Comparison of ENCODE assay signal across 9 cellular contexts in the genomic region with DNA sequence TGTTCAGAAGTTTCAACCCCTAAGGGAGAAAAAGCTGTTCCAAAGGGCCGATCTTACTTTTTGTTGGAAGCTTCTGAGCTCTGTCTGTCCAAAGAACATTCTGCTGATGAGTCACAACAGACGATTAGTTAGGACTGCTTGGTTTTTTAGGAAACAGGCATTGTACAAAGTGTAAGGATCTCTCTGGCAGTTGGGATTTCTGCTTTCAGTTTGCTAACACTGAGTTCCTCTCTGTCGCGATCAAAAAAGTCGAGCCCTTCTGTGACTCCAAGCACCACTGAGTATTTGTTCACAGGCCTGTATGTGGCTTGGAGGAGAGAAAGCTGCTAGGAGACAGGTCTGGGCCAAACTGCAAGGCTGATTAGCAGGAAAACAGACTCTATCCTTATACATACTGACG.
A peak's percentile ranks its signal among the peaks of the same experiment; 100 is the strongest.
DNase-seq lines count a peak whose midpoint lies in the region; ATAC-seq and TF ChIP-seq lines count a peak whose summit lies in the region.
"Had no signal": no experiment of that assay in that cellular context is flagged by ENCODE, and none has a peak within 500 bp of the region (broad histone marks: within the 10 kb centered on the region; RNA-seq: fewer than 3 reads in every experiment).

No MANE protein-coding gene starts in this region.

- H3K27ac Mint-ChIP-seq in GM23338: no peak overlapping the region

- H3K9me2 ChIP-seq in GM23338 (ENCODE audit: insufficient read depth): no peaks in the 10 kb centered on the region

- ATAC-seq in GM23338 (peak; percentile 32; the same call in 2 of the 3 replicates), right cardiac atrium (peak; percentile 76 to 85), HG03175 (IDR thresholded peaks at IDR 0.05; ENCODE audit: unreplicated experiment) (no peak), GM21447 (IDR thresholded peaks at IDR 0.05; ENCODE audit: unreplicated experiment) (no peak)

- intact Hi-C loops in right cardiac atrium (cut with DNase I): no loop called here

- no peaks in the 10 kb centered on the region; the same call in 1 of the 3 replicates for H3K4me1 Mint-ChIP-seq in GM23338

- 25% methylated on average over 6 of the region's 6 CpGs for WGBS in right cardiac atrium

- no peaks in the 10 kb centered on the region for H4K20me1 ChIP-seq in GM23338 (replicated peaks; ENCODE audit: insufficient read depth)

- no peaks in the 10 kb centered on the region for H3K36me3 ChIP-seq in GM23338 (ENCODE audit: insufficient read depth)

- H3F3A ChIP-seq in GM23338 (replicated peaks; ENCODE audit: low read depth): no peaks in the 10 kb centered on the region

- DNase-seq in GM23338 (ENCODE audit: low spot score): no peak
- peak; percentile 73 for DNase-seq in astrocyte of the hippocampus (ENCODE audit: low read depth, low spot score)
- no peak for DNase-seq in right cardiac atrium
- peak; percentile 79 for DNase-seq in skeletal muscle cell (ENCODE audit: low read depth)
- DNase-seq in cortex of kidney (lab: John Stamatoyannopoulos, UW): no peak
- no peak for DNase-seq in NCI-H510A treated with DMSO at 0.1 percent for 48 hours (lab: John Stamatoyannopoulos, UW)
- DNase-seq: glutamatergic neuron had no signal

- H3K27me3 ChIP-seq in GM23338 (ENCODE audit: insufficient read depth): no peaks in the 10 kb centered on the region
- no peaks in the 10 kb centered on the region for H3K27me3 ChIP-seq in right cardiac atrium (ENCODE audit: control insufficient read depth, insufficient read depth)

- no peak overlapping the region for H3K4me3 Mint-ChIP-seq in GM23338

- H3K4me3 ChIP-seq in GM23338: no peak overlapping the region
- peak overlapping the region; percentile 45 for H3K4me3 ChIP-seq in right cardiac atrium (ENCODE audit: low read length)
- H3K4me3 ChIP-seq in skeletal muscle cell (ENCODE audit: low read depth, low read length): peak overlapping the region; percentile 32

- H3K36me3 Mint-ChIP-seq in GM23338 (ENCODE audit: low read depth): no peaks in the 10 kb centered on the region

- H3K9me3 ChIP-seq in right cardiac atrium (ENCODE audit: control insufficient read depth, low read length): no peaks in the 10 kb centered on the region

- no peak for TF ChIP-seq CTCF in GM23338 (conservative IDR thresholded peaks at IDR 0.05; ENCODE audit: low read depth in 2 of 2)

- peak overlapping the region; percentile 89; the same call in 1 of the 2 replicates for H2AFZ ChIP-seq in GM23338

- H3K27ac ChIP-seq in GM23338 (ENCODE audit: low read depth) (no peak overlapping the region; the same call in 1 of the 2 replicates), right cardiac atrium (ENCODE audit: low read length) (peak overlapping the region; percentile 68)

- no peaks in the 10 kb centered on the region for H3K9me3 Mint-ChIP-seq in GM23338

- H3K4me2 ChIP-seq in GM23338: no peak overlapping the region

- H3K27me3 Mint-ChIP-seq in GM23338 (ENCODE audit: insufficient read depth, low read depth, poor library complexity): no peaks in the 10 kb centered on the region

- H3K79me2 ChIP-seq in GM23338 (replicated peaks; ENCODE audit: insufficient read depth): no peaks in the 10 kb centered on the region

- H3K4me1 ChIP-seq in GM23338 (ENCODE audit: insufficient read depth) (peaks cover 5% of the 10 kb centered on the region; the same call in 1 of the 2 replicates), right cardiac atrium (ENCODE audit: control insufficient read depth, insufficient read depth, low read length) (peaks cover 3% of the 10 kb centered on the region)

TF ChIP-seq in GM23338, 12 proteins besides CTCF, POLR2A, EP300 and RAD21:
- no peak for TF ChIP-seq ZNF331 (CRISPR knock-in tag; IDR thresholded peaks at IDR 0.05; ENCODE audit: low read depth)
- TF ChIP-seq STAT1 (IDR thresholded peaks at IDR 0.05; ENCODE audit: unreplicated experiment): no peak
- TF ChIP-seq POLR2AphosphoS5 (IDR thresholded peaks at IDR 0.05; ENCODE audit: low read depth): no peak
- no peak for TF ChIP-seq ZNF114 (CRISPR knock-in tag; IDR thresholded peaks at IDR 0.05)
- TF ChIP-seq, protein P1, sequence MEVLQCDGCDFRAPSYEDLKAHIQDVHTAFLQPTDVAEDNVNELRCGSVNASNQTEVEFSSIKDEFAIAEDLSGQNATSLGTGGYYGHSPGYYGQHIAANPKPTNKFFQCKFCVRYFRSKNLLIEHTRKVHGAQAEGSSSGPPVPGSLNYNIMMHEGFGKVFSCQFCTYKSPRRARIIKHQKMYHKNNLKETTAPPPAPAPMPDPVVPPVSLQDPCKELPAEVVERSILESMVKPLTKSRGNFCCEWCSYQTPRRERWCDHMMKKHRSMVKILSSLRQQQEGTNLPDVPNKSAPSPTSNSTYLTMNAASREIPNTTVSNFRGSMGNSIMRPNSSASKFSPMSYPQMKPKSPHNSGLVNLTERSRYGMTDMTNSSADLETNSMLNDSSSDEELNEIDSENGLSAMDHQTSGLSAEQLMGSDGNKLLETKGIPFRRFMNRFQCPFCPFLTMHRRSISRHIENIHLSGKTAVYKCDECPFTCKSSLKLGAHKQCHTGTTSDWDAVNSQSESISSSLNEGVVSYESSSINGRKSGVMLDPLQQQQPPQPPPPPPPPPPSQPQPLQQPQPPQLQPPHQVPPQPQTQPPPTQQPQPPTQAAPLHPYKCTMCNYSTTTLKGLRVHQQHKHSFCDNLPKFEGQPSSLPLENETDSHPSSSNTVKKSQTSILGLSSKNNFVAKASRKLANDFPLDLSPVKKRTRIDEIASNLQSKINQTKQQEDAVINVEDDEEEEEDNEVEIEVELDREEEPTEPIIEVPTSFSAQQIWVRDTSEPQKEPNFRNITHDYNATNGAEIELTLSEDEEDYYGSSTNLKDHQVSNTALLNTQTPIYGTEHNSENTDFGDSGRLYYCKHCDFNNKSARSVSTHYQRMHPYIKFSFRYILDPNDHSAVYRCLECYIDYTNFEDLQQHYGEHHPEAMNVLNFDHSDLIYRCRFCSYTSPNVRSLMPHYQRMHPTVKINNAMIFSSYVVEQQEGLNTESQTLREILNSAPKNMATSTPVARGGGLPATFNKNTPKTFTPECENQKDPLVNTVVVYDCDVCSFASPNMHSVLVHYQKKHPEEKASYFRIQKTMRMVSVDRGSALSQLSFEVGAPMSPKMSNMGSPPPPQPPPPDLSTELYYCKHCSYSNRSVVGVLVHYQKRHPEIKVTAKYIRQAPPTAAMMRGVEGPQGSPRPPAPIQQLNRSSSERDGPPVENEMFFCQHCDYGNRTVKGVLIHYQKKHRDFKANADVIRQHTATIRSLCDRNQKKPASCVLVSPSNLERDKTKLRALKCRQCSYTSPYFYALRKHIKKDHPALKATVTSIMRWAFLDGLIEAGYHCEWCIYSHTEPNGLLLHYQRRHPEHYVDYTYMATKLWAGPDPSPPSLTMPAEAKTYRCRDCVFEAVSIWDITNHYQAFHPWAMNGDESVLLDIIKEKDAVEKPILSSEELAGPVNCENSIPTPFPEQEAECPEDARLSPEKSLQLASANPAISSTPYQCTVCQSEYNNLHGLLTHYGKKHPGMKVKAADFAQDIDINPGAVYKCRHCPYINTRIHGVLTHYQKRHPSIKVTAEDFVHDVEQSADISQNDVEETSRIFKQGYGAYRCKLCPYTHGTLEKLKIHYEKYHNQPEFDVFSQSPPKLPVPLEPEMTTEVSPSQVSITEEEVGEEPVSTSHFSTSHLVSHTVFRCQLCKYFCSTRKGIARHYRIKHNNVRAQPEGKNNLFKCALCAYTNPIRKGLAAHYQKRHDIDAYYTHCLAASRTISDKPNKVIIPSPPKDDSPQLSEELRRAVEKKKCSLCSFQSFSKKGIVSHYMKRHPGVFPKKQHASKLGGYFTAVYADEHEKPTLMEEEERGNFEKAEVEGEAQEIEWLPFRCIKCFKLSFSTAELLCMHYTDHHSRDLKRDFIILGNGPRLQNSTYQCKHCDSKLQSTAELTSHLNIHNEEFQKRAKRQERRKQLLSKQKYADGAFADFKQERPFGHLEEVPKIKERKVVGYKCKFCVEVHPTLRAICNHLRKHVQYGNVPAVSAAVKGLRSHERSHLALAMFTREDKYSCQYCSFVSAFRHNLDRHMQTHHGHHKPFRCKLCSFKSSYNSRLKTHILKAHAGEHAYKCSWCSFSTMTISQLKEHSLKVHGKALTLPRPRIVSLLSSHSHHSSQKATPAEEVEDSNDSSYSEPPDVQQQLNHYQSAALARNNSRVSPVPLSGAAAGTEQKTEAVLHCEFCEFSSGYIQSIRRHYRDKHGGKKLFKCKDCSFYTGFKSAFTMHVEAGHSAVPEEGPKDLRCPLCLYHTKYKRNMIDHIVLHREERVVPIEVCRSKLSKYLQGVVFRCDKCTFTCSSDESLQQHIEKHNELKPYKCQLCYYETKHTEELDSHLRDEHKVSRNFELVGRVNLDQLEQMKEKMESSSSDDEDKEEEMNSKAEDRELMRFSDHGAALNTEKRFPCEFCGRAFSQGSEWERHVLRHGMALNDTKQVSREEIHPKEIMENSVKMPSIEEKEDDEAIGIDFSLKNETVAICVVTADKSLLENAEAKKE (CRISPR knock-in tag; IDR thresholded peaks at IDR 0.05): no peak
- no peak for TF ChIP-seq JUNB (IDR thresholded peaks at IDR 0.05; ENCODE audit: unreplicated experiment)
- TF ChIP-seq, protein P2, sequence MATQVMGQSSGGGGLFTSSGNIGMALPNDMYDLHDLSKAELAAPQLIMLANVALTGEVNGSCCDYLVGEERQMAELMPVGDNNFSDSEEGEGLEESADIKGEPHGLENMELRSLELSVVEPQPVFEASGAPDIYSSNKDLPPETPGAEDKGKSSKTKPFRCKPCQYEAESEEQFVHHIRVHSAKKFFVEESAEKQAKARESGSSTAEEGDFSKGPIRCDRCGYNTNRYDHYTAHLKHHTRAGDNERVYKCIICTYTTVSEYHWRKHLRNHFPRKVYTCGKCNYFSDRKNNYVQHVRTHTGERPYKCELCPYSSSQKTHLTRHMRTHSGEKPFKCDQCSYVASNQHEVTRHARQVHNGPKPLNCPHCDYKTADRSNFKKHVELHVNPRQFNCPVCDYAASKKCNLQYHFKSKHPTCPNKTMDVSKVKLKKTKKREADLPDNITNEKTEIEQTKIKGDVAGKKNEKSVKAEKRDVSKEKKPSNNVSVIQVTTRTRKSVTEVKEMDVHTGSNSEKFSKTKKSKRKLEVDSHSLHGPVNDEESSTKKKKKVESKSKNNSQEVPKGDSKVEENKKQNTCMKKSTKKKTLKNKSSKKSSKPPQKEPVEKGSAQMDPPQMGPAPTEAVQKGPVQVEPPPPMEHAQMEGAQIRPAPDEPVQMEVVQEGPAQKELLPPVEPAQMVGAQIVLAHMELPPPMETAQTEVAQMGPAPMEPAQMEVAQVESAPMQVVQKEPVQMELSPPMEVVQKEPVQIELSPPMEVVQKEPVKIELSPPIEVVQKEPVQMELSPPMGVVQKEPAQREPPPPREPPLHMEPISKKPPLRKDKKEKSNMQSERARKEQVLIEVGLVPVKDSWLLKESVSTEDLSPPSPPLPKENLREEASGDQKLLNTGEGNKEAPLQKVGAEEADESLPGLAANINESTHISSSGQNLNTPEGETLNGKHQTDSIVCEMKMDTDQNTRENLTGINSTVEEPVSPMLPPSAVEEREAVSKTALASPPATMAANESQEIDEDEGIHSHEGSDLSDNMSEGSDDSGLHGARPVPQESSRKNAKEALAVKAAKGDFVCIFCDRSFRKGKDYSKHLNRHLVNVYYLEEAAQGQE (IDR thresholded peaks at IDR 0.05; ENCODE audit: unreplicated experiment): no peak

Comparison
In these comparisons a context has a peak if more than half of its experiments do, and no peak if none do; other contexts are left out.
1. ATAC-seq: peak in GM23338 (single experiment) and right cardiac atrium (2 of 2); none in HG03175 (single experiment) and GM21447 (single experiment).
2. DNase-seq: peak in astrocyte of the hippocampus (single experiment) and skeletal muscle cell (single experiment); none in GM23338 (single experiment), right cardiac atrium (0 of 3), cortex of kidney (single experiment) and NCI-H510A treated with DMSO at 0.1 percent for 48 hours (single experiment).